8 cellular contexts compared by ENCODE assay signal in genomic region chr11:90222152-90222458, GRCh38. TPM values are rescaled to one million over a fixed set of nuclear protein-coding genes. Genes with fewer than 3 reads are reported as not detected.
DNase-seq lines count a peak whose midpoint lies in the region; ATAC-seq and TF ChIP-seq lines count a peak whose summit lies in the region.

No MANE protein-coding gene starts in this region.

- H3K9me3 Mint-ChIP-seq in activated B cell treated with CpG ODN at 0.5 μM for 24 hours = no peaks in the 10 kb centered on the region
- no peaks in the 10 kb centered on the region for H3K9me3 Mint-ChIP-seq in stimulated activated naive B cell treated with anti-CD40 and anti-IgM and Interleukin-4, amounts not matched to agents 10 μg/mL and 1 μg/mL and 100 μg/mL, for 72 hours

- CTCF ChIA-PET in activated B cell treated with CpG ODN at 0.5 μM for 24 hours (lab: Charles Lee) = no interaction called here

- peaks cover 40% of the 10 kb centered on the region for H3K36me3 Mint-ChIP-seq in activated B cell treated with CpG ODN at 0.5 μM for 24 hours (ENCODE audit: low read depth)
- peaks cover 16 to 22% of the 10 kb centered on the region in 2 donors for H3K36me3 Mint-ChIP-seq in stimulated activated naive B cell treated with anti-CD40 and anti-IgM and Interleukin-4, amounts not matched to agents 10 μg/mL and 1 μg/mL and 100 μg/mL, for 72 hours

- ATAC-seq in GM21723 (IDR thresholded peaks at IDR 0.05; ENCODE audit: unreplicated experiment) (peak; percentile 21), activated B cell treated with CpG ODN at 0.5 μM for 24 hours (ENCODE audit: low read depth) (no peak)
- ATAC-seq in stimulated activated naive B cell treated with anti-CD40 and anti-IgM and Interleukin-4, amounts not matched to agents 10 μg/mL and 1 μg/mL and 100 μg/mL, for 72 hours (replicated peaks) = peak in 1 of 2 donors; percentile 27

- peak overlapping the region; percentile 76 for H3K4me3 ChIP-seq in iPS-11a (ENCODE audit: low read depth, low read length)

- in situ Hi-C loops in ACHN (cut with HindIII; ENCODE audit: low pct_ligation_motif_present, low pct_unique_long_range_greater_than_20kb, low sequenced_read_pairs) = no loop called here

- H3K4me3 Mint-ChIP-seq in activated B cell treated with CpG ODN at 0.5 μM for 24 hours = peak overlapping the region; percentile 97
- H3K4me3 Mint-ChIP-seq in stimulated activated naive B cell treated with anti-CD40 and anti-IgM and Interleukin-4, amounts not matched to agents 10 μg/mL and 1 μg/mL and 100 μg/mL, for 72 hours = peak overlapping the region; percentile 93 to 98

- intact Hi-C loops in activated B cell treated with CpG ODN at 0.5 μM for 24 hours (cut with micrococcal nuclease) = loop anchor here (5.0 kb wide), 1 partner anchor 1885 kb away; the partner anchor contains the start of gene CTSC

- peak overlapping the region; percentile 91 for H3K27ac Mint-ChIP-seq in activated B cell treated with CpG ODN at 0.5 μM for 24 hours
- peak overlapping the region; percentile 97 for H3K27ac Mint-ChIP-seq in stimulated activated naive B cell treated with anti-CD40 and anti-IgM and Interleukin-4, amounts not matched to agents 10 μg/mL and 1 μg/mL and 100 μg/mL, for 72 hours

- no peaks in the 10 kb centered on the region for H3K27me3 Mint-ChIP-seq in activated B cell treated with CpG ODN at 0.5 μM for 24 hours
- H3K27me3 Mint-ChIP-seq in stimulated activated naive B cell treated with anti-CD40 and anti-IgM and Interleukin-4, amounts not matched to agents 10 μg/mL and 1 μg/mL and 100 μg/mL, for 72 hours = no peaks in the 10 kb centered on the region

- H3K4me1 Mint-ChIP-seq in activated B cell treated with CpG ODN at 0.5 μM for 24 hours = peaks cover 48% of the 10 kb centered on the region
- peaks cover 17 to 45% of the 10 kb centered on the region in 2 donors for H3K4me1 Mint-ChIP-seq in stimulated activated naive B cell treated with anti-CD40 and anti-IgM and Interleukin-4, amounts not matched to agents 10 μg/mL and 1 μg/mL and 100 μg/mL, for 72 hours

- no peak for TF ChIP-seq CTCF in activated B cell treated with CpG ODN at 0.5 μM for 24 hours (IDR thresholded peaks at IDR 0.05)

- POLR2A ChIA-PET in activated B cell treated with CpG ODN at 0.5 μM for 24 hours (lab: Charles Lee) = no interaction called here

- DNase-seq in ACHN (peak; percentile 19), activated B cell treated with CpG ODN at 0.5 μM for 24 hours (no peak), SKM-1 treated with dmso at 0.1 percent for 144 hours (lab: John Stamatoyannopoulos, UW; ENCODE audit: unreplicated experiment) (no peak), RPMI8226 (no peak)
- no peak for DNase-seq in stimulated activated naive B cell treated with anti-CD40 and anti-IgM and Interleukin-4, amounts not matched to agents 10 μg/mL and 1 μg/mL and 100 μg/mL, for 72 hours
- DNase-seq in activated CD8-positive, alpha-beta memory T cell treated with anti-CD3 and anti-CD28 coated beads for 24 hours = no peak

RNA-seq across cellular contexts. Expression of gene CHORDC1, which starts 0.7 kb away (rescaled TPM):
- 61.2 and 63.4 TPM in 2 replicates for total RNA-seq in activated B cell treated with CpG ODN at 0.5 μM for 24 hours
